Comparison of ENCODE assay signal across 2 cellular contexts in genomic region chr1:8201331-8201861, GRCh38.
TF ChIP-seq lines count a peak whose summit lies in the region.

No MANE protein-coding gene starts in this region.

TF ChIP-seq in HCT116, 20 proteins besides CTCF, POLR2A, EP300 and RAD21 (continued from another document):
- TF ChIP-seq ZBTB33 (IDR thresholded peaks at IDR 0.05; ENCODE audit: extremely low read depth, insufficient replicate concordance, low read length) (peak; percentile 6), CBX3 (IDR thresholded peaks at IDR 0.05; ENCODE audit: low read depth) (no peak), ZFX (IDR thresholded peaks at IDR 0.05) (no peak), YY1 (IDR thresholded peaks at IDR 0.05; ENCODE audit: extremely low read depth, insufficient replicate concordance, low read depth, low read length) (no peak), JUND (IDR thresholded peaks at IDR 0.05) (no peak), SP1 (IDR thresholded peaks at IDR 0.05; ENCODE audit: low read depth) (no peak)

TF ChIP-seq in liver, 16 proteins besides CTCF, POLR2A, EP300 and RAD21 (continued from another document):
- no peak for TF ChIP-seq ATF3 (IDR thresholded peaks at IDR 0.05)
- no peak for TF ChIP-seq FOXA2 (IDR thresholded peaks at IDR 0.05)
- TF ChIP-seq ZBTB33 (IDR thresholded peaks at IDR 0.05): no peak
